29 cellular contexts compared by ENCODE assay signal in the genomic region with DNA sequence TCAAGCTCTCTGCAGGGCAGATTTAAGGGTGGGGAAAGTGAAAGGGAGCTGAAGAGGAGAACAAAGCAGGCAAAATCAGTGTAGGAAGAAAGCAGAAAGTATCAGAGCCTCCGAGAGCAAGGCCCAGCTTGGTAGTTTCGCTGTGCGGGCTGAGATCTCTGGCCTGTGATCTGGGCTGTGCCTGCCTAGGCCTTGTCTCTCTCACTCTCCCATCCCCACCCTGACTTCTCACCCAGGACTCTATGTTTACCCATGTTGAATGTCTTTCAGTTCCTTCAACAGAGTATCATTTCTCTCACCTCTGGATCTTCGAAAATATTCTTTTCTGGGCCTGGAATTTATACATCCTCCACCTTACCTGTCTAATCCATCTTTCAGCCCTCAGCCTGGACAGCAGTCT.
A peak's percentile ranks its signal among the peaks of the same experiment; 100 is the strongest.
DNase-seq lines count a peak whose midpoint lies in the region; ATAC-seq, FAIRE-seq and TF ChIP-seq lines count a peak whose summit lies in the region.
"Had no signal": no experiment of that assay in that cellular context is flagged by ENCODE, and none has a peak within 500 bp of the region (broad histone marks: within the 10 kb centered on the region; RNA-seq: fewer than 3 reads in every experiment).

No MANE protein-coding gene starts in this region.

- H3K23ac ChIP-seq in H9 (ENCODE audit: insufficient read length, low read depth, low read length) = no peak overlapping the region

- H3K9me3 ChIP-seq in A549 = no peaks in the 10 kb centered on the region
- H3K9me3 ChIP-seq in osteoblast (ENCODE audit: low read depth, low read length) = no peaks in the 10 kb centered on the region
- no peaks in the 10 kb centered on the region for H3K9me3 ChIP-seq in Peyer's patch
- H3K9me3 ChIP-seq in mucosa of descending colon = no peaks in the 10 kb centered on the region
- no peaks in the 10 kb centered on the region for H3K9me3 ChIP-seq in H9 (ENCODE audit: control insufficient read depth, low read depth, low read length)
- H3K9me3 ChIP-seq: BE2C, heart left ventricle, neutrophil, testis had no signal

- H4K20me1 ChIP-seq in osteoblast (ENCODE audit: insufficient read depth, low read length) (no peaks in the 10 kb centered on the region), H9 (ENCODE audit: control insufficient read depth, insufficient read depth, insufficient read length) (no peaks in the 10 kb centered on the region)

- H3K4me1 ChIP-seq in A549 = peaks cover 34% of the 10 kb centered on the region
- peaks cover 33% of the 10 kb centered on the region for H3K4me1 ChIP-seq in osteoblast (ENCODE audit: insufficient read depth, low read length)
- H3K4me1 ChIP-seq in Peyer's patch = peaks cover 0 to 12% (median 0%) of the 10 kb centered on the region in 4 donors
- H3K4me1 ChIP-seq in mucosa of descending colon (ENCODE audit: low read depth) = no peaks in the 10 kb centered on the region
- peaks cover 6% of the 10 kb centered on the region; the same call in 1 of the 2 replicates for H3K4me1 ChIP-seq in H9 (ENCODE audit: insufficient read depth, low read length)
- H3K4me1 ChIP-seq: BE2C had no signal

- H3K27me3 ChIP-seq in osteoblast (ENCODE audit: insufficient read depth, low read length) (peaks cover 5% of the 10 kb centered on the region), Peyer's patch (no peaks in the 10 kb centered on the region), H9 (ENCODE audit: insufficient read depth, low read length) (no peaks in the 10 kb centered on the region)
- H3K27me3 ChIP-seq: BE2C, heart left ventricle, testis had no signal

- CTCF ChIA-PET in A549 (lab: Yijun Ruan, JAX) = no interaction called here

- ATAC-seq in A549 (no peak), mucosa of descending colon (no peak)
- ATAC-seq in activated T-helper 17 cell treated with anti-CD3 and anti-CD28 coated beads, Interleukin-2, amount 50 U/mL, for 72 hours (replicated peaks) = no peak
- ATAC-seq: activated naive CD4-positive, alpha-beta T cell treated with anti-CD3 and anti-CD28 coated beads, Interleukin-2, amount 50 U/mL, for 72 hours; esophagus mucosa; HCT116; heart left ventricle; Panc1; sciatic nerve had no signal

- no peaks in the 10 kb centered on the region for H3K79me2 ChIP-seq in osteoblast (ENCODE audit: insufficient read depth, low read length)
- H3K79me2 ChIP-seq in H9 (ENCODE audit: insufficient read depth, low read length) = no peaks in the 10 kb centered on the region

- no peak overlapping the region for H3K9ac ChIP-seq in H9 (ENCODE audit: extremely low read depth, insufficient read length, low read length)
- H3K9ac ChIP-seq: KMS-11 had no signal

- TF ChIP-seq EP300 in A549 (IDR thresholded peaks at IDR 0.05) = no peak

- H3K27me3 Mint-ChIP-seq in activated T-helper 17 cell treated with anti-CD3 and anti-CD28 coated beads, Interleukin-2, amount 50 U/mL, for 72 hours = no peaks in the 10 kb centered on the region
- H3K27me3 Mint-ChIP-seq in H9 (ENCODE audit: low read depth) = peaks cover 2% of the 10 kb centered on the region; the same call in 1 of the 2 replicates

- TF ChIP-seq CTCF in A549 (IDR thresholded peaks at IDR 0.05) (no peak), GM12865 (IDR thresholded peaks at IDR 0.05; ENCODE audit: insufficient read depth, low read depth, low read length, missing control alignments) (no peak), osteoblast (IDR thresholded peaks at IDR 0.05; ENCODE audit: extremely low read depth, low read depth, low read length) (no peak), Peyer's patch (IDR thresholded peaks at IDR 0.05) (no peak), mucosa of descending colon (IDR thresholded peaks at IDR 0.05) (no peak), H9 (conservative IDR thresholded peaks at IDR 0.05) (no peak)

- H3K4me1 Mint-ChIP-seq in activated T-helper 17 cell treated with anti-CD3 and anti-CD28 coated beads, Interleukin-2, amount 50 U/mL, for 72 hours = peaks cover 12% of the 10 kb centered on the region
- H3K4me1 Mint-ChIP-seq in H9 = peaks cover 25 to 27% of the 10 kb centered on the region in 2 experiments

- intact Hi-C loops in mucosa of descending colon (cut with DNase I, micrococcal nuclease) = no loop called here

- H2BK20ac ChIP-seq in H9 (ENCODE audit: low read depth, low read length, poor library complexity, severe bottlenecking) = no peak overlapping the region

- H3K79me1 ChIP-seq in H9 (ENCODE audit: insufficient read depth, low read depth, low read length, poor library complexity, severe bottlenecking) = no peaks in the 10 kb centered on the region

- H3K4me2 ChIP-seq in A549 = peak overlapping the region; percentile 23; the same call in 2 of the 3 replicates
- peak overlapping the region; percentile 27 for H3K4me2 ChIP-seq in osteoblast (ENCODE audit: insufficient read depth, low read length)
- H3K4me2 ChIP-seq in H9 (ENCODE audit: insufficient read depth, insufficient read length, low read length) = no peak overlapping the region
- H3K4me2 ChIP-seq: KMS-11 had no signal

- 71% methylated on average over 4 of the region's 4 CpGs for WGBS in A549 (ENCODE audit: missing lambda C conversion rate)
- no CpG with 5 or more reads among the region's 4 CpGs for WGBS in H9 (ENCODE audit: extremely low coverage, insufficient read length, low lambda C conversion rate)

- H3K56ac ChIP-seq in H9 (ENCODE audit: insufficient read length, low read depth, low read length) = no peak overlapping the region

- FAIRE-seq in A549 (lab: Jason Lieb, UNC) = no peak
- FAIRE-seq: G401.6 had no signal

- no peak overlapping the region for H3K18ac ChIP-seq in H9 (ENCODE audit: insufficient read length, low read depth, low read length)

- POLR2A ChIA-PET in A549 (lab: Yijun Ruan, JAX) = no interaction called here

- no peak overlapping the region for H2BK15ac ChIP-seq in H9 (ENCODE audit: low read depth, low read length)

- H3K4me3 Mint-ChIP-seq in activated T-helper 17 cell treated with anti-CD3 and anti-CD28 coated beads, Interleukin-2, amount 50 U/mL, for 72 hours = no peak overlapping the region
- H3K4me3 Mint-ChIP-seq in H9 = no peak overlapping the region
- H3K4me3 Mint-ChIP-seq: endodermal cell had no signal

- no peak overlapping the region for H4K91ac ChIP-seq in H9 (ENCODE audit: insufficient read length, low read depth, low read length)

- H3K36me3 ChIP-seq in osteoblast (ENCODE audit: insufficient read depth, low read length) (no peaks in the 10 kb centered on the region), Peyer's patch (no peaks in the 10 kb centered on the region), mucosa of descending colon (ENCODE audit: low read depth) (no peaks in the 10 kb centered on the region)
- H3K36me3 ChIP-seq: BE2C, heart left ventricle, neutrophil had no signal

- H3K27ac ChIP-seq in A549 = peak overlapping the region; percentile 44 to 51; a peak in 3 of 6 replicates
- H3K27ac ChIP-seq in osteoblast (ENCODE audit: low read depth, low read length) = peak overlapping the region; percentile 20
- no peak overlapping the region for H3K27ac ChIP-seq in Peyer's patch
- no peak overlapping the region for H3K27ac ChIP-seq in H9 (ENCODE audit: insufficient read length, low read depth, low read length)
- H3K27ac ChIP-seq: heart left ventricle, KMS-11, neutrophil, testis had no signal

- no peak overlapping the region for H3T11ph ChIP-seq in H9 (ENCODE audit: low read length)

- peak overlapping the region; percentile 39 for H3K27ac Mint-ChIP-seq in activated T-helper 17 cell treated with anti-CD3 and anti-CD28 coated beads, Interleukin-2, amount 50 U/mL, for 72 hours
- H3K27ac Mint-ChIP-seq in H9 = no peak overlapping the region
- H3K27ac Mint-ChIP-seq: endodermal cell, progenitor cell of endocrine pancreas had no signal

- H4K5ac ChIP-seq in H9 (ENCODE audit: insufficient read length, low read depth, low read length) = no peak overlapping the region

- no peak overlapping the region for H2BK5ac ChIP-seq in H9 (ENCODE audit: insufficient read length, low read length)

- no peak overlapping the region for H2AK5ac ChIP-seq in H9 (ENCODE audit: insufficient read length, low read length)

- TF ChIP-seq POLR2A in A549 (IDR thresholded peaks at IDR 0.05; ENCODE audit: low read length) = no peak
- no peak for TF ChIP-seq POLR2A in Peyer's patch (IDR thresholded peaks at IDR 0.05)

- H3K36me3 Mint-ChIP-seq in activated T-helper 17 cell treated with anti-CD3 and anti-CD28 coated beads, Interleukin-2, amount 50 U/mL, for 72 hours (ENCODE audit: low read depth) = no peaks in the 10 kb centered on the region
- no peaks in the 10 kb centered on the region for H3K36me3 Mint-ChIP-seq in H9 (ENCODE audit: insufficient read depth in 1 of 3, low read depth in 3 of 3)

- H3K9me3 Mint-ChIP-seq in activated T-helper 17 cell treated with anti-CD3 and anti-CD28 coated beads, Interleukin-2, amount 50 U/mL, for 72 hours = no peaks in the 10 kb centered on the region
- H3K9me3 Mint-ChIP-seq in H9 = no peaks in the 10 kb centered on the region
- H3K9me3 Mint-ChIP-seq: endodermal cell had no signal

- no peak overlapping the region for H3K14ac ChIP-seq in H9 (ENCODE audit: insufficient read depth, low read length)

- H2BK120ac ChIP-seq in H9 (ENCODE audit: low read depth, low read length, poor library complexity, severe bottlenecking) = no peak overlapping the region

- H3K4me3 ChIP-seq in A549 (no peak overlapping the region), GM12865 (ENCODE audit: low read depth, low read length) (no peak overlapping the region), osteoblast (ENCODE audit: insufficient read depth, low read length) (no peak overlapping the region), Peyer's patch (no peak overlapping the region), mucosa of descending colon (no peak overlapping the region)
- H3K4me3 ChIP-seq: heart left ventricle, testis had no signal

- TF ChIP-seq RAD21 in A549 (conservative IDR thresholded peaks at IDR 0.05 in 1 of 2, IDR thresholded peaks at IDR 0.05 in 1 of 2) = no peak

- H2BK12ac ChIP-seq in H9 (ENCODE audit: insufficient read length, low read depth, low read length) = no peak overlapping the region

- H4K8ac ChIP-seq in H9 (replicated peaks; ENCODE audit: insufficient read length, low read depth, low read length) = no peak overlapping the region

- DNase-seq in A549 (ENCODE audit: low read depth in 1 of 2, low spot score in 1 of 2) = no peak
- DNase-seq in GM12865 (ENCODE audit: low read depth) = peak; percentile 42
- no peak for DNase-seq in osteoblast (ENCODE audit: insufficient read length, low spot score, missing footprints)
- DNase-seq in Peyer's patch = no peak
- no peak for DNase-seq in mucosa of descending colon
- DNase-seq in HCEC 1CT = no peak
- DNase-seq in H9 = no peak
- DNase-seq: activated CD4-positive, alpha-beta T cell treated with anti-CD3 and anti-CD28 coated beads, Interleukin-2, amount 50 U/mL, for 4 hours; activated CD8-positive, alpha-beta memory T cell treated with anti-CD3 and anti-CD28 coated beads, Interleukin-2, amount 50 U/mL, for 4 hours; BE2C; DMS53; endodermal cell; heart left ventricle; NCI-H1436; NCI-H510A; SIG-M5; stimulated activated CD4-positive, alpha-beta T cell treated with anti-CD3 and anti-CD28 coated beads, Interleukin-15, amount 100 ng/mL, for 24 hours; stimulated activated naive CD4-positive, alpha-beta T cell treated with Interleukin-2 at 50 U/mL for 16 hours; testis had no signal

- no peaks in the 10 kb centered on the region for H3K23me2 ChIP-seq in H9 (ENCODE audit: insufficient read length, low read depth, low read length, poor library complexity, severe bottlenecking)

- H2AFZ ChIP-seq in osteoblast (ENCODE audit: low read length) (peak overlapping the region; percentile 3), H9 (ENCODE audit: low read length) (no peak overlapping the region)

- H3K4ac ChIP-seq in H9 (ENCODE audit: low read depth, low read length) = no peak overlapping the region

Comparison
In these comparisons a context has a peak if more than half of its experiments do, and no peak if none do; other contexts are left out.
1. H3K27ac ChIP-seq: peak in A549 (2 of 2) and osteoblast (single experiment); none in Peyer's patch (0 of 4) and H9 (single experiment).